1 cellular context compared by ENCODE assay signal in the genomic region with DNA sequence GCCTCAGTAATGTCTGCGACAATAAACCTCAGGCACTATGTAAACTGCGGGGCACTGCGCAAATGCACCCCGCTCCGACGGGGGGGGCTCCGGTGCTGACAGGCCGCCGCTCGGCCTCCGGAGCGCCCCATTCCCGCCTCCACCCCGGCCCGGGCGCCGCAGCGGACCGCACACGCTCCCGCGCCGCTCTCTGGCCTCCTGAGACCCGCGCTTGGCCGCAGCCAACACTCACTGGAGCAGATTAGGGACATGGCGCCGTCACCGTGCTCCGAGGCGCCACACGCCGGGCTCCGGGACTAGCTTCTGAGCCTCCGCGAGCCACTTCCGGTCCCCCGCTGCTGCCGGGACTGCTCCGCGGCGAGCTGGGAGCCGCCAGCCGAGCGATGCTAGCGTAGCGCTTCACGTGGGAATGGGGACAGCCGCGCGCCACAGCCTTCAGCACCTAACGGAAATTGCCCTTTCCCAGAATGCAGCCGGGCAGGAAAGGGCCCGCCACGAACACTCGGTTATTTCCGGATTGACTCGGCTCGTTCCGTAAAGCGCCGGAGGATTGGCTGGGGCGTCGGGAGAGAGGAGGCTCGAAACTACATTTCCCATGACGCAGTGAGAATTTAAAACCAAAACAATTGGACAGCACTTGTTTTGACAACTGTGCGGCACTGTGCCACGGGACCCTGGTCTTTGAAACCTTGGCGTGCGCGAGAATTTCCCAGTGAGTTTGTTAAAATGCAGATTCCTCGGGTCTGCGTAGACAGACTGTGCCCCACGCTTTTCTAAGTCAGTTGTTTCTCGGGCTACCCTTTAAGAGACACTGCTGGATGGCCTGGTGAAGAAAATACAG.
TF ChIP-seq lines count a peak whose summit lies in the region.

A gene (minus strand): TSS at position 454 of the 841 bp plus-strand sequence. CDS start 203 bp downstream, at position 251.

TF ChIP-seq in HepG2, 621 proteins besides CTCF, POLR2A, EP300 and RAD21 (continued from another document and continues in another):
- TF ChIP-seq, protein P1, sequence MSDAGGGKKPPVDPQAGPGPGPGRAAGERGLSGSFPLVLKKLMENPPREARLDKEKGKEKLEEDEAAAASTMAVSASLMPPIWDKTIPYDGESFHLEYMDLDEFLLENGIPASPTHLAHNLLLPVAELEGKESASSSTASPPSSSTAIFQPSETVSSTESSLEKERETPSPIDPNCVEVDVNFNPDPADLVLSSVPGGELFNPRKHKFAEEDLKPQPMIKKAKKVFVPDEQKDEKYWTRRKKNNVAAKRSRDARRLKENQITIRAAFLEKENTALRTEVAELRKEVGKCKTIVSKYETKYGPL (CRISPR knock-in tag; IDR thresholded peaks at IDR 0.05) = no peak
- TF ChIP-seq TAF1 (CRISPR knock-in tag; IDR thresholded peaks at IDR 0.05) = peak; percentile 92
- no peak for TF ChIP-seq SOX13 (IDR thresholded peaks at IDR 0.05)
- no peak for TF ChIP-seq SOX13 (CRISPR knock-in tag; conservative IDR thresholded peaks at IDR 0.05 in 1 of 2, IDR thresholded peaks at IDR 0.05 in 1 of 2)
- TF ChIP-seq MBD4 (IDR thresholded peaks at IDR 0.05; ENCODE audit: borderline replicate concordance, low read length) = no peak
- TF ChIP-seq KMT2A (CRISPR knock-in tag; IDR thresholded peaks at IDR 0.05) = peak; percentile 86
- no peak for TF ChIP-seq HNRNPK (IDR thresholded peaks at IDR 0.05; ENCODE audit: low read depth, low read length, poor library complexity, severe bottlenecking)
- no peak for TF ChIP-seq SNAI1 (CRISPR knock-in tag; IDR thresholded peaks at IDR 0.05; ENCODE audit: borderline replicate concordance)
- TF ChIP-seq ZFP1 (CRISPR knock-in tag; IDR thresholded peaks at IDR 0.05) = no peak
- TF ChIP-seq IRX3 (CRISPR knock-in tag; IDR thresholded peaks at IDR 0.05; ENCODE audit: borderline replicate concordance, low read depth) = no peak
- TF ChIP-seq, protein P2, sequence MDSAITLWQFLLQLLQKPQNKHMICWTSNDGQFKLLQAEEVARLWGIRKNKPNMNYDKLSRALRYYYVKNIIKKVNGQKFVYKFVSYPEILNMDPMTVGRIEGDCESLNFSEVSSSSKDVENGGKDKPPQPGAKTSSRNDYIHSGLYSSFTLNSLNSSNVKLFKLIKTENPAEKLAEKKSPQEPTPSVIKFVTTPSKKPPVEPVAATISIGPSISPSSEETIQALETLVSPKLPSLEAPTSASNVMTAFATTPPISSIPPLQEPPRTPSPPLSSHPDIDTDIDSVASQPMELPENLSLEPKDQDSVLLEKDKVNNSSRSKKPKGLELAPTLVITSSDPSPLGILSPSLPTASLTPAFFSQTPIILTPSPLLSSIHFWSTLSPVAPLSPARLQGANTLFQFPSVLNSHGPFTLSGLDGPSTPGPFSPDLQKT (CRISPR knock-in tag; IDR thresholded peaks at IDR 0.05; ENCODE audit: borderline replicate concordance) = no peak
- no peak for TF ChIP-seq ZNF317 (CRISPR knock-in tag; IDR thresholded peaks at IDR 0.05)
- no peak for TF ChIP-seq MAFG (CRISPR knock-in tag; IDR thresholded peaks at IDR 0.05)
- TF ChIP-seq ZNF709 (CRISPR knock-in tag; IDR thresholded peaks at IDR 0.05) = 0 out of 2 replicates have a peak, but pooled peaks have one; percentile 53
- TF ChIP-seq RNF2 (conservative IDR thresholded peaks at IDR 0.05; ENCODE audit: low read depth) = no peak; the same call in 1 of the 2 replicates
- TF ChIP-seq, protein P3, sequence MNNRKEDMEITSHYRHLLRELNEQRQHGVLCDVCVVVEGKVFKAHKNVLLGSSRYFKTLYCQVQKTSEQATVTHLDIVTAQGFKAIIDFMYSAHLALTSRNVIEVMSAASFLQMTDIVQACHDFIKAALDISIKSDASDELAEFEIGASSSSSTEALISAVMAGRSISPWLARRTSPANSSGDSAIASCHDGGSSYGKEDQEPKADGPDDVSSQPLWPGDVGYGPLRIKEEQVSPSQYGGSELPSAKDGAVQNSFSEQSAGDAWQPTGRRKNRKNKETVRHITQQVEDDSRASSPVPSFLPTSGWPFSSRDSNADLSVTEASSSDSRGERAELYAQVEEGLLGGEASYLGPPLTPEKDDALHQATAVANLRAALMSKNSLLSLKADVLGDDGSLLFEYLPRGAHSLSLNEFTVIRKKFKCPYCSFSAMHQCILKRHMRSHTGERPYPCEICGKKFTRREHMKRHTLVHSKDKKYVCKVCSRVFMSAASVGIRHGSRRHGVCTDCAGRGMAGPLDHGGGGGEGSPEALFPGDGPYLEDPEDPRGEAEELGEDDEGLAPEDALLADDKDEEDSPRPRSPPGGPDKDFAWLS (CRISPR knock-in tag; IDR thresholded peaks at IDR 0.05; ENCODE audit: borderline replicate concordance) = no peak
- TF ChIP-seq ZNF251 (CRISPR knock-in tag; IDR thresholded peaks at IDR 0.05) = no peak
- TF ChIP-seq, protein P4, sequence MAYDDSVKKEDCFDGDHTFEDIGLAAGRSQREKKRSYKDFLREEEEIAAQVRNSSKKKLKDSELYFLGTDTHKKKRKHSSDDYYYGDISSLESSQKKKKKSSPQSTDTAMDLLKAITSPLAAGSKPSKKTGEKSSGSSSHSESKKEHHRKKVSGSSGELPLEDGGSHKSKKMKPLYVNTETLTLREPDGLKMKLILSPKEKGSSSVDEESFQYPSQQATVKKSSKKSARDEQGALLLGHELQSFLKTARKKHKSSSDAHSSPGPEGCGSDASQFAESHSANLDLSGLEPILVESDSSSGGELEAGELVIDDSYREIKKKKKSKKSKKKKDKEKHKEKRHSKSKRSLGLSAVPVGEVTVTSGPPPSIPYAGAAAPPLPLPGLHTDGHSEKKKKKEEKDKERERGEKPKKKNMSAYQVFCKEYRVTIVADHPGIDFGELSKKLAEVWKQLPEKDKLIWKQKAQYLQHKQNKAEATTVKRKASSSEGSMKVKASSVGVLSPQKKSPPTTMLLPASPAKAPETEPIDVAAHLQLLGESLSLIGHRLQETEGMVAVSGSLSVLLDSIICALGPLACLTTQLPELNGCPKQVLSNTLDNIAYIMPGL (CRISPR knock-in tag; IDR thresholded peaks at IDR 0.05; ENCODE audit: borderline replicate concordance in 1 of 2, low read depth in 1 of 2) = peak; percentile 89 to 91
- TF ChIP-seq KAT7 (CRISPR knock-in tag; IDR thresholded peaks at IDR 0.05; ENCODE audit: borderline replicate concordance) = peak; percentile 35; the same call in 1 of the 2 replicates
- TF ChIP-seq MZF1 (CRISPR knock-in tag; IDR thresholded peaks at IDR 0.05; ENCODE audit: borderline replicate concordance) = no peak
- TF ChIP-seq ZNF564 (CRISPR knock-in tag; IDR thresholded peaks at IDR 0.05) = peak; percentile 82
- no peak for TF ChIP-seq ZMYM2 (CRISPR knock-in tag; IDR thresholded peaks at IDR 0.05)
- TF ChIP-seq NAIF1 (CRISPR knock-in tag; IDR thresholded peaks at IDR 0.05; ENCODE audit: borderline replicate concordance) = peak; percentile 92
- TF ChIP-seq CHCHD3 (CRISPR knock-in tag; IDR thresholded peaks at IDR 0.05) = 0 out of 2 replicates have a peak, but pooled peaks have one; percentile 77
- no peak for TF ChIP-seq STAT5B (CRISPR knock-in tag; IDR thresholded peaks at IDR 0.05)
- no peak for TF ChIP-seq KDM6A (CRISPR knock-in tag; IDR thresholded peaks at IDR 0.05; ENCODE audit: low read depth)
- TF ChIP-seq ZBTB7B (CRISPR knock-in tag; IDR thresholded peaks at IDR 0.05) = no peak
- no peak for TF ChIP-seq PAWR (CRISPR knock-in tag; IDR thresholded peaks at IDR 0.05; ENCODE audit: borderline replicate concordance)
- TF ChIP-seq ZNF549 (CRISPR knock-in tag; IDR thresholded peaks at IDR 0.05) = no peak
- TF ChIP-seq ZNF790 (CRISPR knock-in tag; IDR thresholded peaks at IDR 0.05; ENCODE audit: borderline replicate concordance) = no peak
- TF ChIP-seq ZNF124 (CRISPR knock-in tag; IDR thresholded peaks at IDR 0.05) = peak; percentile 36; the same call in 1 of the 2 replicates
- no peak for TF ChIP-seq PHF5A (CRISPR knock-in tag; IDR thresholded peaks at IDR 0.05; ENCODE audit: low read depth, unreplicated experiment)
- TF ChIP-seq, protein P5, sequence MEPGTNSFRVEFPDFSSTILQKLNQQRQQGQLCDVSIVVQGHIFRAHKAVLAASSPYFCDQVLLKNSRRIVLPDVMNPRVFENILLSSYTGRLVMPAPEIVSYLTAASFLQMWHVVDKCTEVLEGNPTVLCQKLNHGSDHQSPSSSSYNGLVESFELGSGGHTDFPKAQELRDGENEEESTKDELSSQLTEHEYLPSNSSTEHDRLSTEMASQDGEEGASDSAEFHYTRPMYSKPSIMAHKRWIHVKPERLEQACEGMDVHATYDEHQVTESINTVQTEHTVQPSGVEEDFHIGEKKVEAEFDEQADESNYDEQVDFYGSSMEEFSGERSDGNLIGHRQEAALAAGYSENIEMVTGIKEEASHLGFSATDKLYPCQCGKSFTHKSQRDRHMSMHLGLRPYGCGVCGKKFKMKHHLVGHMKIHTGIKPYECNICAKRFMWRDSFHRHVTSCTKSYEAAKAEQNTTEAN (CRISPR knock-in tag; conservative IDR thresholded peaks at IDR 0.05) = no peak
- no peak for TF ChIP-seq ZNF460 (CRISPR knock-in tag; IDR thresholded peaks at IDR 0.05; ENCODE audit: borderline replicate concordance)
- peak; percentile 91 for TF ChIP-seq ASH2L (IDR thresholded peaks at IDR 0.05; ENCODE audit: insufficient read length, low read depth, low read length)
- TF ChIP-seq, protein P6, sequence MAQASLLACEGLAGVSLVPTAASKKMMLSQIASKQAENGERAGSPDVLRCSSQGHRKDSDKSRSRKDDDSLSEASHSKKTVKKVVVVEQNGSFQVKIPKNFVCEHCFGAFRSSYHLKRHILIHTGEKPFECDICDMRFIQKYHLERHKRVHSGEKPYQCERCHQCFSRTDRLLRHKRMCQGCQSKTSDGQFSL (CRISPR knock-in tag; IDR thresholded peaks at IDR 0.05) = peak; percentile 74; the same call in 1 of the 2 replicates
- no peak for TF ChIP-seq RELA (CRISPR knock-in tag; IDR thresholded peaks at IDR 0.05)
- TF ChIP-seq NR1H2 (CRISPR knock-in tag; IDR thresholded peaks at IDR 0.05; ENCODE audit: borderline replicate concordance, low read depth) = no peak
- TF ChIP-seq AGO1 (IDR thresholded peaks at IDR 0.05; ENCODE audit: low read depth, low read length, poor library complexity, severe bottlenecking) = peak; percentile 30
- TF ChIP-seq ZNF577 (CRISPR knock-in tag; IDR thresholded peaks at IDR 0.05; ENCODE audit: borderline replicate concordance, low read depth) = no peak
- TF ChIP-seq ELF3 (CRISPR knock-in tag; IDR thresholded peaks at IDR 0.05) = peak; percentile 71
- no peak for TF ChIP-seq SAFB2 (CRISPR knock-in tag; IDR thresholded peaks at IDR 0.05; ENCODE audit: borderline replicate concordance, low read depth)
- TF ChIP-seq CC2D1A (CRISPR knock-in tag; IDR thresholded peaks at IDR 0.05) = no peak
- TF ChIP-seq, protein P7, sequence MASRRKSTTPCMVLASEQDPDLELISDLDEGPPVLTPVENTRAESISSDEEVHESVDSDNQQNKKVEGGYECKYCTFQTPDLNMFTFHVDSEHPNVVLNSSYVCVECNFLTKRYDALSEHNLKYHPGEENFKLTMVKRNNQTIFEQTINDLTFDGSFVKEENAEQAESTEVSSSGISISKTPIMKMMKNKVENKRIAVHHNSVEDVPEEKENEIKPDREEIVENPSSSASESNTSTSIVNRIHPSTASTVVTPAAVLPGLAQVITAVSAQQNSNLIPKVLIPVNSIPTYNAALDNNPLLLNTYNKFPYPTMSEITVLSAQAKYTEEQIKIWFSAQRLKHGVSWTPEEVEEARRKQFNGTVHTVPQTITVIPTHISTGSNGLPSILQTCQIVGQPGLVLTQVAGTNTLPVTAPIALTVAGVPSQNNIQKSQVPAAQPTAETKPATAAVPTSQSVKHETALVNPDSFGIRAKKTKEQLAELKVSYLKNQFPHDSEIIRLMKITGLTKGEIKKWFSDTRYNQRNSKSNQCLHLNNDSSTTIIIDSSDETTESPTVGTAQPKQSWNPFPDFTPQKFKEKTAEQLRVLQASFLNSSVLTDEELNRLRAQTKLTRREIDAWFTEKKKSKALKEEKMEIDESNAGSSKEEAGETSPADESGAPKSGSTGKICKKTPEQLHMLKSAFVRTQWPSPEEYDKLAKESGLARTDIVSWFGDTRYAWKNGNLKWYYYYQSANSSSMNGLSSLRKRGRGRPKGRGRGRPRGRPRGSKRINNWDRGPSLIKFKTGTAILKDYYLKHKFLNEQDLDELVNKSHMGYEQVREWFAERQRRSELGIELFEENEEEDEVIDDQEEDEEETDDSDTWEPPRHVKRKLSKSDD (CRISPR knock-in tag; IDR thresholded peaks at IDR 0.05; ENCODE audit: low read depth) = no peak
- no peak for TF ChIP-seq ZNF7 (CRISPR knock-in tag; IDR thresholded peaks at IDR 0.05)
- TF ChIP-seq NFKBIZ (CRISPR knock-in tag; IDR thresholded peaks at IDR 0.05) = 0 out of 2 replicates have a peak, but pooled peaks have one; percentile 28
- TF ChIP-seq HNRNPL (IDR thresholded peaks at IDR 0.05; ENCODE audit: low read depth, low read length) = no peak
- TF ChIP-seq FOXA1 (IDR thresholded peaks at IDR 0.05) = no peak
- peak; percentile 7; the same call in 1 of the 2 replicates for TF ChIP-seq FOXA1 (CRISPR knock-in tag; IDR thresholded peaks at IDR 0.05)
- no peak for TF ChIP-seq GPN1 (CRISPR knock-in tag; IDR thresholded peaks at IDR 0.05; ENCODE audit: borderline replicate concordance)
- TF ChIP-seq NKX3-1 (CRISPR knock-in tag; IDR thresholded peaks at IDR 0.05) = no peak
- TF ChIP-seq ZNF383 (CRISPR knock-in tag; IDR thresholded peaks at IDR 0.05; ENCODE audit: borderline replicate concordance) = no peak
- peak; percentile 45 for TF ChIP-seq ZEB1 (IDR thresholded peaks at IDR 0.05; ENCODE audit: insufficient replicate concordance, low read depth)
- TF ChIP-seq, protein P8, sequence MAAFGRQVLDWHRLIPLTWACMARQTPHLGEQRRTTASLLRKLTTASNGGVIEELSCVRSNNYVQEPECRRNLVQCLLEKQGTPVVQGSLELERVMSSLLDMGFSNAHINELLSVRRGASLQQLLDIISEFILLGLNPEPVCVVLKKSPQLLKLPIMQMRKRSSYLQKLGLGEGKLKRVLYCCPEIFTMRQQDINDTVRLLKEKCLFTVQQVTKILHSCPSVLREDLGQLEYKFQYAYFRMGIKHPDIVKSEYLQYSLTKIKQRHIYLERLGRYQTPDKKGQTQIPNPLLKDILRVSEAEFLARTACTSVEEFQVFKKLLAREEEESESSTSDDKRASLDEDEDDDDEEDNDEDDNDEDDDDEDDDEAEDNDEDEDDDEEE (CRISPR knock-in tag; IDR thresholded peaks at IDR 0.05) = 0 out of 2 replicates have a peak, but pooled peaks have one; percentile 25
- no peak for TF ChIP-seq SYNCRIP (IDR thresholded peaks at IDR 0.05; ENCODE audit: insufficient read depth, low read depth, low read length)
- TF ChIP-seq, protein P9, sequence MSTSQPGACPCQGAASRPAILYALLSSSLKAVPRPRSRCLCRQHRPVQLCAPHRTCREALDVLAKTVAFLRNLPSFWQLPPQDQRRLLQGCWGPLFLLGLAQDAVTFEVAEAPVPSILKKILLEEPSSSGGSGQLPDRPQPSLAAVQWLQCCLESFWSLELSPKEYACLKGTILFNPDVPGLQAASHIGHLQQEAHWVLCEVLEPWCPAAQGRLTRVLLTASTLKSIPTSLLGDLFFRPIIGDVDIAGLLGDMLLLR (CRISPR knock-in tag; IDR thresholded peaks at IDR 0.05) = 0 out of 2 replicates have a peak, but pooled peaks have one; percentile 72
- TF ChIP-seq NFYB (CRISPR knock-in tag; IDR thresholded peaks at IDR 0.05) = peak; percentile 78
- TF ChIP-seq ZNF382 (CRISPR knock-in tag; IDR thresholded peaks at IDR 0.05; ENCODE audit: borderline replicate concordance) = no peak
- TF ChIP-seq CEBPG (CRISPR knock-in tag; IDR thresholded peaks at IDR 0.05) = no peak
- 0 out of 2 replicates have a peak, but pooled peaks have one; percentile 45 for TF ChIP-seq HNF4A (CRISPR knock-in tag; IDR thresholded peaks at IDR 0.05)
- no peak for TF ChIP-seq FOXM1 (CRISPR knock-in tag; IDR thresholded peaks at IDR 0.05)
- TF ChIP-seq RARA (CRISPR knock-in tag; IDR thresholded peaks at IDR 0.05) = 0 out of 2 replicates have a peak, but pooled peaks have one; percentile 10
- TF ChIP-seq GZF1 (CRISPR knock-in tag; IDR thresholded peaks at IDR 0.05) = peak; percentile 31; the same call in 1 of the 2 replicates
- no peak for TF ChIP-seq KLF6 (CRISPR knock-in tag; IDR thresholded peaks at IDR 0.05)
